9 cellular contexts compared by ENCODE assay signal in genomic region chr15:94206463-94207167, GRCh38. TPM values are rescaled to one million over a fixed set of nuclear protein-coding genes. Genes with fewer than 3 reads are reported as not detected.
A peak's percentile ranks its signal among the peaks of the same experiment; 100 is the strongest.
DNase-seq lines count a peak whose midpoint lies in the region; ATAC-seq and TF ChIP-seq lines count a peak whose summit lies in the region.
"Had no signal": no experiment of that assay in that cellular context is flagged by ENCODE, and none has a peak within 500 bp of the region (broad histone marks: within the 10 kb centered on the region; RNA-seq: fewer than 3 reads in every experiment).

No MANE protein-coding gene starts in this region.

- H3K27me3 Mint-ChIP-seq in stimulated activated naive CD8-positive, alpha-beta T cell treated with anti-CD3 and anti-CD28 coated beads, Interleukin-15, amount 100 ng/mL, for 72 hours = peaks cover 31% of the 10 kb centered on the region

- H3K4me1 ChIP-seq in PC-3 (ENCODE audit: insufficient read depth, low read length) = no peaks in the 10 kb centered on the region
- H3K4me1 ChIP-seq: adrenal gland had no signal

- no peak for TF ChIP-seq CTCF in PC-3 (conservative IDR thresholded peaks at IDR 0.05; ENCODE audit: low read depth, low read length)
- no peak for TF ChIP-seq CTCF in choroid plexus epithelial cell (conservative IDR thresholded peaks at IDR 0.05; ENCODE audit: low read depth, low read length)

- H3K79me2 ChIP-seq in PC-3 (ENCODE audit: low read length) = no peaks in the 10 kb centered on the region

- H3K9me3 Mint-ChIP-seq in stimulated activated naive CD8-positive, alpha-beta T cell treated with anti-CD3 and anti-CD28 coated beads, Interleukin-15, amount 100 ng/mL, for 72 hours = peaks cover 0 to 4% of the 10 kb centered on the region in 2 donors

- peak overlapping the region; percentile 59 to 82 for H3K4me3 Mint-ChIP-seq in stimulated activated naive CD8-positive, alpha-beta T cell treated with anti-CD3 and anti-CD28 coated beads, Interleukin-15, amount 100 ng/mL, for 72 hours

- no peak overlapping the region for H3K27ac ChIP-seq in PC-3 (ENCODE audit: low read length)
- H3K27ac ChIP-seq: adrenal gland had no signal

- POLR2A ChIA-PET in PC-3 (lab: Charles Lee; ENCODE audit: unreplicated experiment) = no interaction called here

- BruUV-seq in PC-3 (replicated peaks; lab: Mats Ljungman, UMichigan) = no TSS peak

- no peak overlapping the region for H3K4me2 ChIP-seq in PC-3 (ENCODE audit: low read length)

- peaks cover 16% of the 10 kb centered on the region for H3K27me3 ChIP-seq in PC-3 (ENCODE audit: low read length)
- H3K27me3 ChIP-seq: adrenal gland had no signal

- no peaks in the 10 kb centered on the region for H4K20me1 ChIP-seq in PC-3 (ENCODE audit: low read length)

- ATAC-seq in PC-3 = no peak
- peak; percentile 97 for ATAC-seq in stimulated activated naive CD8-positive, alpha-beta T cell treated with anti-CD3 and anti-CD28 coated beads, Interleukin-15, amount 100 ng/mL, for 72 hours
- ATAC-seq in GM19351 (IDR thresholded peaks at IDR 0.05; ENCODE audit: unreplicated experiment) = no peak
- ATAC-seq in HG02798 (IDR thresholded peaks at IDR 0.05; ENCODE audit: poor library complexity, unreplicated experiment) = no peak

- H3K9me2 ChIP-seq in PC-3 (replicated peaks; ENCODE audit: low read length) = no peaks in the 10 kb centered on the region

- intact Hi-C loops in PC-3 (cut with micrococcal nuclease) = no loop called here

- no peaks in the 10 kb centered on the region for H3K36me3 ChIP-seq in PC-3 (ENCODE audit: low read depth, low read length)
- H3K36me3 ChIP-seq: adrenal gland had no signal

- CTCF ChIA-PET in PC-3 (lab: Charles Lee) = no interaction called here

- H2AFZ ChIP-seq in PC-3 (ENCODE audit: low read length) = no peak overlapping the region

- H3K9me3 ChIP-seq in PC-3 (ENCODE audit: low read length) = no peaks in the 10 kb centered on the region
- H3K9me3 ChIP-seq: adrenal gland had no signal

- peak; percentile 34 for DNase-seq in activated naive CD4-positive, alpha-beta T cell treated with Interleukin-2 at 50 U/mL for 16 hours
- no peak for DNase-seq in activated naive CD4-positive, alpha-beta T cell (lab: John Stamatoyannopoulos, UW)
- DNase-seq in PC-3 (peak; percentile 30), choroid plexus epithelial cell (ENCODE audit: low read depth) (peak; percentile 41), D341Med (ENCODE audit: low spot score) (no peak)
- peak; percentile 33 to 75 for DNase-seq in stimulated activated naive CD8-positive, alpha-beta T cell treated with anti-CD3 and anti-CD28 coated beads, Interleukin-15, amount 100 ng/mL, for 72 hours

- no peaks in the 10 kb centered on the region for H3F3A ChIP-seq in PC-3 (ENCODE audit: low read length, unreplicated experiment)

- peak overlapping the region; percentile 76 to 97 for H3K27ac Mint-ChIP-seq in stimulated activated naive CD8-positive, alpha-beta T cell treated with anti-CD3 and anti-CD28 coated beads, Interleukin-15, amount 100 ng/mL, for 72 hours

- H3K4me1 Mint-ChIP-seq in stimulated activated naive CD8-positive, alpha-beta T cell treated with anti-CD3 and anti-CD28 coated beads, Interleukin-15, amount 100 ng/mL, for 72 hours = peaks cover 20% of the 10 kb centered on the region

- no peak overlapping the region for H3K4me3 ChIP-seq in PC-3 (ENCODE audit: low read length)
- no peak overlapping the region for H3K4me3 ChIP-seq in choroid plexus epithelial cell (ENCODE audit: low read depth, low read length)
- H3K4me3 ChIP-seq: adrenal gland had no signal

- no peak overlapping the region for H3K9ac ChIP-seq in PC-3 (ENCODE audit: low read length)

RNA-seq across cellular contexts. Expression of gene MCTP2, which starts 24.7 kb away (rescaled TPM):
- total RNA-seq in PC-3 (2014; rRNA removed) = 6.2 and 9.8 TPM in 2 replicates

Comparison
In these comparisons a context has a peak if more than half of its experiments do, and no peak if none do; other contexts are left out.
1. DNase-seq: peak in activated naive CD4-positive, alpha-beta T cell treated with Interleukin-2 at 50 U/mL for 16 hours (single experiment), PC-3 (single experiment), choroid plexus epithelial cell (single experiment) and stimulated activated naive CD8-positive, alpha-beta T cell treated with anti-CD3 and anti-CD28 coated beads, Interleukin-15, amount 100 ng/mL, for 72 hours (2 of 2); none in activated naive CD4-positive, alpha-beta T cell (0 of 4) and D341Med (single experiment).